Comparison of ENCODE assay signal across 1 cellular context in genomic region chr4:114015444-114015899, GRCh38.
TF ChIP-seq lines count a peak whose summit lies in the region.

No MANE protein-coding gene starts in this region.

TF ChIP-seq in HCT116, 20 proteins besides CTCF, POLR2A, EP300 and RAD21 (continued from another document):
- TF ChIP-seq YY1 (IDR thresholded peaks at IDR 0.05; ENCODE audit: extremely low read depth, insufficient replicate concordance, low read depth, low read length) (peak; percentile 31), ELF1 (IDR thresholded peaks at IDR 0.05; ENCODE audit: borderline replicate concordance, low read depth) (no peak), JUND (IDR thresholded peaks at IDR 0.05) (peak; percentile 76)
